Comparison of ENCODE assay signal across 9 cellular contexts in the genomic region with DNA sequence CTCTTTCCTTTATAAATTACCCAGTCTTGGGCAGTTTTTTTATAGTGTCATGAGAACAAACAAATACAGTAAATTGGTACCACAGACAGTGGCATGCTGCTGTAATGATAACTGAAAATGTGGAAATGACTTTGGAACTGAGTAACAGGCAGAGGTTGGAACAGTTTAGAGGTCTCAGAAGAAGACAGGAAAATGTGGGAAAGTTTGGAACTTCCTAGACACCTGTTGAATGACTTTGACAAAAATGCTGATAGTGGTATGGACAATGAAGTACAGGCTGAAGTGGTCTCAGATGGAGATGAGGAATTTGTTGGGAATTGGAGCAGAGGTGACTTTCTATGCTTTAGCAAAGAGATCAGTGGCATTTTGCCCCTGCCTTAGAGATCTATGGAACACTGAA.
"Had no signal": no experiment of that assay in that cellular context is flagged by ENCODE, and none has a peak within 500 bp of the region (broad histone marks: within the 10 kb centered on the region; RNA-seq: fewer than 3 reads in every experiment).

No MANE protein-coding gene starts in this region.

- H3K4me3 Mint-ChIP-seq: GM23338, H9, HFFc6 had no signal

- H3K4me1 ChIP-seq: HAP-1 had no signal

- H3K4me1 Mint-ChIP-seq: GM23338, H9 had no signal

- H3K27ac ChIP-seq: GM23248 had no signal

- H3K36me3 ChIP-seq: HAP-1 had no signal

- ATAC-seq: GM23338, HCT116 had no signal

- DNase-seq: GM23248, GOT3, H7, H9, HCEC 1CT, HFFc6 had no signal

- H3K4me3 ChIP-seq: GM23248, GM23338, HAP-1 had no signal

- H3K27ac Mint-ChIP-seq: GM23338, H9, HFFc6 had no signal
